ENCODE assay signal across 1 cellular context in the genomic region with DNA sequence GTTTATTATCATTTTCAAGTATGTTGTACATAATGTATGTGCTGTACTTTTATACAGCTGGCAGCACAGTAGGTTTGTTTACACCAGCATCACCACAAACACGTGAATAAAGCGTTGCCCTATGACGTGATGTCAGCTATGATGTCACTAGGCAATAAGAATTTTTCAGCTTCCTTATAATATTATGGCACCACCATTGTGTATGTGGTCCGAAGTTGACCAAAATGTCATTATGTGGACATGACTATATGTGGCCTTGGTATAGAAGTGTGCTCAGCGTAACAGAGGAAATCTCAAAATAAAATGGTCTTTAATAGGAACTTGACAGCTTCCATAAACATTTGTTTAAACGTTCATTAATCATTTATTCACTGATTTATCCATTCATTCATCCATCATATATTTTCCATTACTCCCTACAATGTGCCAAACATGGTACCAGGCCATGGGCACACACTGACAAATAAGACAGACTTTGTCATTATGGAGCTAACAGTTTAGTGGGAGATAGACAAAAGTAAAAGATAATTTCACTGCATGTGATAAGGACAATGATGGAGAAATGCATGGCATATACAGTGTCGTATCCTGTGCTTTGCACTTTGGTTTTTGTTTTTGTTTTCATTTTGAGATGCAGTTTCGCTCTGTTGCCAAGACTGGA.
TF ChIP-seq lines count a peak whose summit lies in the region.

No MANE protein-coding gene starts in this region.

TF ChIP-seq in HepG2, 621 proteins besides CTCF, POLR2A, EP300 and RAD21:
- TF ChIP-seq KMT2A (CRISPR knock-in tag; IDR thresholded peaks at IDR 0.05) = no peak
- TF ChIP-seq ZBTB21 (CRISPR knock-in tag; IDR thresholded peaks at IDR 0.05) = peak; percentile 29; the same call in 1 of the 2 replicates
- peak; percentile 20; the same call in 1 of the 2 replicates for TF ChIP-seq ATF7 (IDR thresholded peaks at IDR 0.05)
- no peak for TF ChIP-seq ATF7 (CRISPR knock-in tag; IDR thresholded peaks at IDR 0.05)
- TF ChIP-seq GPN1 (CRISPR knock-in tag; IDR thresholded peaks at IDR 0.05; ENCODE audit: borderline replicate concordance) = no peak
- TF ChIP-seq CREB1 (IDR thresholded peaks at IDR 0.05) = peak; percentile 87
- no peak for TF ChIP-seq CREB1 (CRISPR knock-in tag; IDR thresholded peaks at IDR 0.05)
